In the genomic region with DNA sequence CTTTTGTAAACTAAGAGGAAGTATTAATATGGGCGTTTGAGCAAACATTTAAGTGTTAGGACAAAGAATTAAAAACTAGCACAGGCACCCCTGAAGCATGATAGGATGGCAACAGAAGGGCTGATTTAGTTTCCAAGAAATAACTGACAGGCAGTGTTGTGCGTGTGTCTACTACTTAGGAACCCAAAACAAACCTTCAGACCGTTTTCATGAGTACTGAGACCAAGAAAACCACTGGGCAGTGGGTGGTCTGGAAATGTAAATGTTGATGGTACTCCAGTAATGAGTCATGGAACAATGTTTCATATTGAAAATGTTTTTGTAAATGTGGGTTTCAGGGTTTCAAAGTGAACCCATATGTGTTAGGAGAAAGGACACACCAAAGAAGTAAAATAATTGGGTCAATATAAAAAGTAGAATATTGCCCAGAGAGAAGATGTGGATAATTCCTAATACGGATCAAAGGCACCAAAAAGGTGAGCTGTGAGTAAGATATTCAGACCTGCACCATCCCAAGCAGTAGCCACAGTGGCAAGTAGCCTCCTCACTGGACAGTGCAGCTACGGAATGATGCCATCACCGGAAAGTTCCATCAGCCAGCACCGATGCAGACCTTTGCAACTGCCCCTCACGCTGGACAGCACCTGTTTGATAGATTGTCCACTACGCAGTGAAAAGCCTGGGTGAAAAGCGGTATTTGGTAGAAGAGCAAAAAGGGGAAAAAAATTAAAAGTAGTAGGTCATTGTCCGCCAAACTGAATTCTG, we compare ENCODE assay signal across 1 cellular context. TPM values are rescaled to one million over a fixed set of nuclear protein-coding genes. Genes with fewer than 3 reads are reported as not detected.
"Had no signal": no experiment of that assay in that cellular context is flagged by ENCODE, and none has a peak within 500 bp of the region (broad histone marks: within the 10 kb centered on the region; RNA-seq: fewer than 3 reads in every experiment).

No MANE protein-coding gene starts in this region.

RNA-seq across cellular contexts. Expression of a gene that starts 29.0 kb away (rescaled TPM):
- total RNA-seq: SJCRH30 had no signal
